In the genomic region with DNA sequence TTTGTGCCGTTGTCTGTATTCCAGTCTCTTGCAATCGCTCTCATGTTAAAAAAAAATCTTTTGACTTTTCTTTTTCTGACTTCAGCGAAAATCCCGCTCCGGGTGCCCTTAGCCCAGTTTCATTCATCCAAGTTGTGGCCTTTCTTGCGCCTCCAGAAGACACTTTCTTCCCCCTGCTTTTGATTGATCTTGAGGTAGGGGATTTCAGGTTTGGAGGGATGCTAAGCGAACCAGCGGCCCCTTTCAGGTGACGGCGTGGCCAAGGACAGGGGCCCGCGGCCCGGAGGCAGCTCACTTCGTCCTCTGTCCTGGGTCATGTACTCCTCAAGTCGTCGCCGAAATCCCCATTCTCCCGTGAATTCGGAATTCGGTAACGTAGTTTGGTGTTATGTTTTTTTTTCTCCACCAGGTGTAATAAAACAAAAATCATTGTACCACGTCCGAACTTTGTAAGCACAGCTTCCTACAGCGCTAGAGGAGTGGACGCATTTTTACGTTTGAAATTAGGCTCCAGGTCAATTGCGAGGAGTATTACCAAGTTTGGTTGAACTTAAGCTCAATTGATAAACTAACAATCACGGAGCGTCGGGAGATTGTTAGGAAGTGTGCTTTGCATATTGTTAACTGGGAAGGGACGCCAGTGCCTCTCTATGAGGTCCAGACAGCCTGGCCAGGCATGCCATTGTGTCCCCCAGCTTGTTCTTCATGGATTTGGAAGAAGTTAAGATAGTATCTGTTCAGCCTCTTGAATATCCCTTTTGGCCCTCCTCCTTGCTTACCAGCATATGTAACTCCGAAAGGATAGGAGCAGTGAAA, we compare ENCODE assay signal across 8 cellular contexts. TPM values are rescaled to one million over a fixed set of nuclear protein-coding genes. Genes with fewer than 3 reads are reported as not detected.
DNase-seq lines count a peak whose midpoint lies in the region; ATAC-seq, FAIRE-seq and TF ChIP-seq lines count a peak whose summit lies in the region.

No MANE protein-coding gene starts in this region.

- intact Hi-C loops in CD8-positive, alpha-beta T cell (cut with DNase I, micrococcal nuclease) = loop anchor here (1.0 to 10.0 kb wide), 12 partner anchors 16 to 687 kb away; a partner anchor contains a TSS
- intact Hi-C loops in posterior vena cava (cut with DNase I) = loop anchor here in 1 of 2 donors (10.0 kb wide), 2 partner anchors 110 to 140 kb away; no protein-coding TSS in a partner anchor

- no peaks in the 10 kb centered on the region for H3K36me3 ChIP-seq in CD8-positive, alpha-beta T cell (ENCODE audit: insufficient read depth, low read length)
- no peaks in the 10 kb centered on the region for H3K36me3 ChIP-seq in thoracic aorta

- CTCF ChIA-PET in CD8-positive, alpha-beta T cell (lab: Charles Lee) = interaction anchor here (1.1 to 2.8 kb wide), 9 partner anchors 16 to 273 kb away, joined by 3 to 29 read pairs (median 5); no protein-coding TSS in a partner anchor

- no peaks in the 10 kb centered on the region for H3K9me3 ChIP-seq in CD8-positive, alpha-beta T cell (ENCODE audit: low read length)
- H3K9me3 ChIP-seq in thoracic aorta = no peaks in the 10 kb centered on the region

- in situ Hi-C loops in KBM-7 (cut with MboI; ENCODE audit: low pct_unique_long_range_greater_than_20kb, low sequenced_read_pairs) (no loop called here), astrocyte of the spinal cord (cut with HindIII; ENCODE audit: low sequenced_read_pairs) (no loop called here)

- DNase-seq in CD8-positive, alpha-beta T cell = peak in 1 of 7 experiments; percentile 12
- DNase-seq in KBM-7 (peak; percentile 32), astrocyte of the spinal cord (ENCODE audit: low read depth, low spot score) (no peak), left kidney (ENCODE audit: low read depth, low spot score) (peak; percentile 64), thoracic aorta (ENCODE audit: low spot score) (no peak), urothelium cell line (ENCODE audit: low spot score) (no peak), posterior vena cava (ENCODE audit: low spot score) (no peak)

- H3K27me3 Mint-ChIP-seq in CD8-positive, alpha-beta T cell (ENCODE audit: low read depth) = no peaks in the 10 kb centered on the region

- H3K4me1 Mint-ChIP-seq in CD8-positive, alpha-beta T cell (ENCODE audit: low read depth) = peaks cover 58% of the 10 kb centered on the region

- no peaks in the 10 kb centered on the region for H3K9me3 Mint-ChIP-seq in CD8-positive, alpha-beta T cell

- H3K4me3 Mint-ChIP-seq in CD8-positive, alpha-beta T cell = peak overlapping the region; percentile 94

- peak overlapping the region; percentile 70 for H3K4me3 ChIP-seq in CD8-positive, alpha-beta T cell (ENCODE audit: low read depth, low read length)
- peak overlapping the region; percentile 73 for H3K4me3 ChIP-seq in astrocyte of the spinal cord (ENCODE audit: low read depth, low read length)
- peak overlapping the region; percentile 86 for H3K4me3 ChIP-seq in thoracic aorta

- H3K27ac ChIP-seq in CD8-positive, alpha-beta T cell (ENCODE audit: low read depth, low read length) = peak overlapping the region; percentile 53
- H3K27ac ChIP-seq in thoracic aorta = peak overlapping the region; percentile 51 to 62

- ATAC-seq in CD8-positive, alpha-beta T cell = no peak
- no peak for ATAC-seq in thoracic aorta (ENCODE audit: insufficient number of reproducible peaks, low FRiP score, low read depth)
- no peak for ATAC-seq in GM18520 (IDR thresholded peaks at IDR 0.05; ENCODE audit: unreplicated experiment)

- H3K27ac Mint-ChIP-seq in CD8-positive, alpha-beta T cell = peak overlapping the region; percentile 94

- peaks cover 9% of the 10 kb centered on the region for H3K36me3 Mint-ChIP-seq in CD8-positive, alpha-beta T cell

- POLR2A ChIA-PET in CD8-positive, alpha-beta T cell (lab: Charles Lee) = interaction anchor here (1.2 to 2.8 kb wide), 5 partner anchors 12 to 150 kb away, joined by 3 to 39 read pairs (median 8); no protein-coding TSS in a partner anchor

- H3K4me1 ChIP-seq in CD8-positive, alpha-beta T cell (ENCODE audit: insufficient read depth, low read length) = peaks cover 51% of the 10 kb centered on the region
- H3K4me1 ChIP-seq in thoracic aorta (ENCODE audit: control insufficient read depth in 1 of 2, low read depth in 2 of 2) = peaks cover 16 to 57% of the 10 kb centered on the region in 2 donors

- H3K27me3 ChIP-seq in CD8-positive, alpha-beta T cell (ENCODE audit: insufficient read depth, low read length) = no peaks in the 10 kb centered on the region
- H3K27me3 ChIP-seq in thoracic aorta (replicated peaks; ENCODE audit: insufficient read depth) = no peaks in the 10 kb centered on the region

- no peak for TF ChIP-seq CTCF in CD8-positive, alpha-beta T cell (IDR thresholded peaks at IDR 0.05)
- no peak for TF ChIP-seq CTCF in astrocyte of the spinal cord (IDR thresholded peaks at IDR 0.05; ENCODE audit: low read depth, low read length)
- peak; percentile 14 for TF ChIP-seq CTCF in thoracic aorta (IDR thresholded peaks at IDR 0.05)

- FAIRE-seq in urothelium cell line (lab: Jason Lieb, UNC) = no peak

RNA-seq across cellular contexts. Expression of a gene that starts 1.1 kb away (rescaled TPM):
- total RNA-seq in CD8-positive, alpha-beta T cell = 10 to 100 TPM; 14.3 to 15.4 TPM
- total RNA-seq in thoracic aorta = 10 to 100 TPM; 27.9 to 30.9 TPM
- total RNA-seq in posterior vena cava = 10 to 100 TPM; 45.8 to 64.0 TPM

RNA-seq across cellular contexts. Expression of a gene that starts 1.1 kb away (rescaled TPM):
- 1 to 10 TPM; 4.6 to 5.2 TPM for total RNA-seq in CD8-positive, alpha-beta T cell
- 10 to 100 TPM; 35.2 to 37.2 TPM for total RNA-seq in thoracic aorta
- 10 to 100 TPM; 10.9 to 16.4 TPM for total RNA-seq in posterior vena cava

Comparison
In these comparisons a context has a peak if more than half of its experiments do, and no peak if none do; other contexts are left out.
1. DNase-seq: peak in KBM-7 (single experiment) and left kidney (single experiment); none in astrocyte of the spinal cord (single experiment), thoracic aorta (single experiment), urothelium cell line (single experiment) and posterior vena cava (single experiment).
2. Peak in every context shown above with its lines, with median percentiles within 50 percentile points of each other: H3K4me3 ChIP-seq.